8 cellular contexts compared by ENCODE assay signal in the genomic region with DNA sequence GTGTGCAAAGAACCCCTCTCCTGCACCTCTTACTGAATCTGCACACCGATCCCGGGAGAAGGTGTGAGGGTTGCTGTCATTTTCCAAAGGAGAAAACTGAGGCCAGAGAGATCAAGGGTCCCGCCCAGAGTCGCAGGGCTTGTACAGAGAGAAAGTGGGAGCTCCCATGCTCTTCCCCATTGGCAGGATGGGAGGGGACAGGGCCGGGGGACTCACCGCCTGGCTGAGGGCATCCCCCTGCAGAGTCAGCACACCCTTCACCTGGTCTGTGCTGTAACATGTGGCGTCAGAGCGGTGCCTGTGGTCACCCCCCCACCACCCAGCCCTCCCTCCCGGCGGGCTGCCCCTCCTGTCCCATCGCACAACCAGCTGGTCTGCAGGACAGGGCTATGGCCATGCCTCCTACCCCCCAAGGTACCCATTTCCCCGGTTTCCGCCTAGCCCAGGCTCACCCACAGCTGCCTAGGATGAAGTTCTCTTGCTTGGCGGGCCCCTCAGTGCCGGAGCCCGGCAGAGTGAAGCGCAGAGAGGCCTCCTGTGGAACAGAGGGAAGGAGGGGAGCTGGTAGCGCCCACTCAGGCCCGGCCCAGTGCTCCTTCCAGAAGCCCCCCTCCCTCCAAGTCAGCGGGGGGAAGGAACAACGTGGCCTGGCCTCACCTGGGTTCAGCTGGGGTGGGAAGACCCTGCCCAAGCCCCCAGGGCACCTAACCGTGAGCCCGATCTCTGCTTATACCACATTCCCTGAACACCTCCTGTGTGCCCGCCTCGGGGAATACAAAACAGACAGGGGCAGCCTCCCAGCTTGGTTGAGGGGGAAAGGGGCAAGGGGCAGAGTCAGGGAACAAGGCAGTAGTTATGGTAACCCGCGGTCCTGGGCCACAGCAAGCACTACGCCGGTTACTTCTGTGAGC. TPM values are rescaled to one million over a fixed set of nuclear protein-coding genes. Genes with fewer than 3 reads are reported as not detected.
DNase-seq lines count a peak whose midpoint lies in the region; ATAC-seq and TF ChIP-seq lines count a peak whose summit lies in the region.

No MANE protein-coding gene starts in this region.

- TF ChIP-seq CTCF in 22Rv1 (IDR thresholded peaks at IDR 0.05) (no peak), mucosa of descending colon (IDR thresholded peaks at IDR 0.05) (no peak)

- H3K9me3 Mint-ChIP-seq in central memory CD8-positive, alpha-beta T cell: no peaks in the 10 kb centered on the region

- H3K4me3 ChIP-seq in HUES6 (ENCODE audit: low read depth, low read length) (peak overlapping the region; percentile 62), mucosa of descending colon (no peak overlapping the region)

- H3K27me3 Mint-ChIP-seq in central memory CD8-positive, alpha-beta T cell: no peaks in the 10 kb centered on the region

- peak overlapping the region; percentile 83 for H3K9ac ChIP-seq in HUES6 (ENCODE audit: low read length)

- H3K4me1 Mint-ChIP-seq in central memory CD8-positive, alpha-beta T cell: peaks cover 12% of the 10 kb centered on the region

- peak overlapping the region; percentile 87 for H3K4me3 Mint-ChIP-seq in central memory CD8-positive, alpha-beta T cell

- H3K27ac ChIP-seq in 22Rv1: peak overlapping the region; percentile 94
- H3K27ac ChIP-seq in HUES6 (ENCODE audit: low read depth, low read length): no peak overlapping the region

- peaks cover 50% of the 10 kb centered on the region for H3K36me3 ChIP-seq in HUES6 (ENCODE audit: control insufficient read depth, insufficient read depth, low read length)
- H3K36me3 ChIP-seq in mucosa of descending colon (ENCODE audit: low read depth): no peaks in the 10 kb centered on the region

- H3K9me3 ChIP-seq in HUES6 (ENCODE audit: control insufficient read depth, insufficient read depth, low read depth, low read length): no peaks in the 10 kb centered on the region
- H3K9me3 ChIP-seq in mucosa of descending colon: no peaks in the 10 kb centered on the region

- no peak for ATAC-seq in central memory CD8-positive, alpha-beta T cell (replicated peaks; ENCODE audit: extremely low read depth, poor library complexity, severe bottlenecking)
- ATAC-seq in mucosa of descending colon: peak; percentile 0
- ATAC-seq in GM18502 (IDR thresholded peaks at IDR 0.05; ENCODE audit: poor library complexity, unreplicated experiment): no peak
- no peak for ATAC-seq in HG03139 (IDR thresholded peaks at IDR 0.05; ENCODE audit: unreplicated experiment)
- no peak for ATAC-seq in HG02973 (IDR thresholded peaks at IDR 0.05; ENCODE audit: unreplicated experiment)

- H3K27me3 ChIP-seq in HUES6 (ENCODE audit: control insufficient read depth, insufficient read depth, low read length): no peaks in the 10 kb centered on the region

- H3K27ac Mint-ChIP-seq in central memory CD8-positive, alpha-beta T cell (ENCODE audit: low read depth): peak overlapping the region; percentile 68

- H3K4me1 ChIP-seq in HUES6 (ENCODE audit: control insufficient read depth, insufficient read depth, low read length): peaks cover 29% of the 10 kb centered on the region
- peaks cover 33% of the 10 kb centered on the region for H3K4me1 ChIP-seq in mucosa of descending colon (ENCODE audit: low read depth)

- intact Hi-C loops in mucosa of descending colon (cut with DNase I, micrococcal nuclease): no loop called here

- no peak for DNase-seq in central memory CD8-positive, alpha-beta T cell (ENCODE audit: low spot score in 2 of 2)
- peak in 2 of 3 donors; percentile 18 to 59 for DNase-seq in mucosa of descending colon
- no peak for DNase-seq in germinal center (ENCODE audit: low spot score)

- peaks cover 6% of the 10 kb centered on the region for H3K36me3 Mint-ChIP-seq in central memory CD8-positive, alpha-beta T cell (ENCODE audit: insufficient read depth)

RNA-seq across cellular contexts. Expression of gene ROGDI, which starts 1.1 kb away (rescaled TPM):
- total RNA-seq in mucosa of descending colon: 10 to 100 TPM; 18.5 to 40.6 (median 31.7) TPM

RNA-seq across cellular contexts. Expression of gene SMIM22, which starts 6.1 kb away (rescaled TPM):
- 100 to 1,000 TPM; 208 to 573 (median 395) TPM for total RNA-seq in mucosa of descending colon

RNA-seq across cellular contexts. Expression of gene SEPTIN12, which starts 13.2 kb away (rescaled TPM):
- 1 to 10 TPM in 1 of 3 donors, not detected in 2; 1.1 TPM for total RNA-seq in mucosa of descending colon

RNA-seq across cellular contexts. Expression of gene ZNF500, which starts 34.3 kb away (rescaled TPM):
- 10 to 100 TPM; 11.0 to 22.9 (median 18.8) TPM for total RNA-seq in mucosa of descending colon

RNA-seq across cellular contexts. Expression of gene GLYR1, which starts 45.8 kb away (rescaled TPM):
- 100 to 1,000 TPM; 110 to 123 (median 111) TPM for total RNA-seq in mucosa of descending colon

Comparison
In these comparisons a context has a peak if more than half of its experiments do, and no peak if none do; other contexts are left out.
1. DNase-seq: peak in mucosa of descending colon (2 of 3); none in central memory CD8-positive, alpha-beta T cell (0 of 2) and germinal center (single experiment).